ENCODE assay signal across 17 cellular contexts in the genomic region with DNA sequence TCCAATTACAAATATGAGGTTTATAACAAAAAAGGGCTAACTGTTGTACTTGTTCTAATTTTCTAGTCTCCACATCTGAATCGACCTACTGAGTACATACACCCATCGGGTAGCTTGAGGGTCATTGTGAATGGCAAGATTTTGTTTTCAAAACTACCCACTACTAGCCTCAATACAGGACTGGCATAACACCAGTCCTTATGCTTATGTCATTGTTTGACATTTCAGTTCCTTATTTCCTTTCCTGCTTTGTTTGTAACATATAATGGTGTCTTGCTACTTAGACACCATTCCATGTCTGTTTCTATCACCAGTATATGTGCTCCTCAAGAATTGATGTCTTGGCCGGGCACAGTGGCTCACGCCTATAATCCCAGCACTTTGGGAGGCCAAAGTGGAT.
DNase-seq lines count a peak whose midpoint lies in the region; ATAC-seq, FAIRE-seq and TF ChIP-seq lines count a peak whose summit lies in the region.
"Had no signal": no experiment of that assay in that cellular context is flagged by ENCODE, and none has a peak within 500 bp of the region (broad histone marks: within the 10 kb centered on the region; RNA-seq: fewer than 3 reads in every experiment).

No MANE protein-coding gene starts in this region.

- TF ChIP-seq POLR2A in GM12891 (IDR thresholded peaks at IDR 0.05; ENCODE audit: low read depth, low read length): no peak

- TF ChIP-seq CTCF in activated B cell treated with CpG ODN at 0.5 μM for 24 hours (IDR thresholded peaks at IDR 0.05) (no peak), nephron progenitor cell (IDR thresholded peaks at IDR 0.05) (no peak)

- intact Hi-C loops in activated B cell treated with CpG ODN at 0.5 μM for 24 hours (cut with micrococcal nuclease): no loop called here

- H3K4me3 Mint-ChIP-seq in activated B cell treated with CpG ODN at 0.5 μM for 24 hours (no peak overlapping the region), nephron progenitor cell (no peak overlapping the region)
- H3K4me3 Mint-ChIP-seq: CD8-positive, alpha-beta T cell; HFFc6 had no signal

- H3K27me3 Mint-ChIP-seq in activated B cell treated with CpG ODN at 0.5 μM for 24 hours (no peaks in the 10 kb centered on the region), nephron progenitor cell (ENCODE audit: low read depth, poor library complexity) (no peaks in the 10 kb centered on the region)

- POLR2A ChIA-PET in activated B cell treated with CpG ODN at 0.5 μM for 24 hours (lab: Charles Lee): interaction anchor here (1.0 kb wide), 1 partner anchor 85 kb away, joined by 4 read pairs; no protein-coding TSS in a partner anchor

- ATAC-seq in GM21526 (IDR thresholded peaks at IDR 0.05; ENCODE audit: low FRiP score, unreplicated experiment): peak; percentile 72
- ATAC-seq in activated B cell treated with CpG ODN at 0.5 μM for 24 hours (ENCODE audit: low read depth): peak; percentile 50
- ATAC-seq: CD8-positive, alpha-beta T cell; HCT116 had no signal

- H3K9me3 Mint-ChIP-seq in activated B cell treated with CpG ODN at 0.5 μM for 24 hours (no peaks in the 10 kb centered on the region), nephron progenitor cell (no peaks in the 10 kb centered on the region)
- H3K9me3 Mint-ChIP-seq: CD8-positive, alpha-beta T cell; HFFc6 had no signal

- no peak for DNase-seq in GM12891 (ENCODE audit: insufficient read length, low spot score)
- no peak for DNase-seq in activated B cell treated with CpG ODN at 0.5 μM for 24 hours
- DNase-seq in nephron progenitor cell: no peak
- no peak for DNase-seq in NK-92 treated with Interleukin-12 subunit alpha and Interleukin-12 subunit beta, amount 100 ng/mL, for 24 hours (lab: John Stamatoyannopoulos, UW)
- no peak for DNase-seq in putamen (ENCODE audit: low spot score)
- no peak for DNase-seq in activated T-cell treated with anti-CD3 and anti-CD28 coated beads, Interleukin-2, amount 50 U/mL, for 48 hours
- no peak for DNase-seq in activated effector memory CD4-positive, alpha-beta T cell treated with anti-CD3 and anti-CD28 coated beads, Interleukin-2, amount 50 U/mL, for 16 hours
- DNase-seq: 8988T; Calu3; CD8-positive, alpha-beta T cell; DMS79 treated with DMSO at 0.1 percent for 48 hours; GF-D8; H7; HFFc6; KG1 had no signal

- CTCF ChIA-PET in activated B cell treated with CpG ODN at 0.5 μM for 24 hours (lab: Charles Lee): no interaction called here

- H3K4me1 Mint-ChIP-seq in activated B cell treated with CpG ODN at 0.5 μM for 24 hours (peaks cover 10% of the 10 kb centered on the region), nephron progenitor cell (peaks cover 28% of the 10 kb centered on the region)

- H3K27ac Mint-ChIP-seq in activated B cell treated with CpG ODN at 0.5 μM for 24 hours (peak overlapping the region; percentile 12), nephron progenitor cell (peak overlapping the region; percentile 68)
- H3K27ac Mint-ChIP-seq: CD8-positive, alpha-beta T cell; HFFc6 had no signal

- H3K36me3 Mint-ChIP-seq in activated B cell treated with CpG ODN at 0.5 μM for 24 hours (ENCODE audit: low read depth) (peaks cover 3% of the 10 kb centered on the region), nephron progenitor cell (ENCODE audit: low read depth) (peaks cover 45% of the 10 kb centered on the region)
- H3K36me3 Mint-ChIP-seq: CD8-positive, alpha-beta T cell had no signal

- no peak for FAIRE-seq in GM12891 (lab: Jason Lieb, UNC)

TF ChIP-seq in GM12891, 5 proteins besides CTCF, POLR2A, EP300 and RAD21:
- TF ChIP-seq POLR2AphosphoS5 (IDR thresholded peaks at IDR 0.05; ENCODE audit: low read depth, low read length): no peak
- TF ChIP-seq SPI1 (IDR thresholded peaks at IDR 0.05; ENCODE audit: low read depth, low read length): peak; percentile 40
